Comparison of ENCODE assay signal across 29 cellular contexts in genomic region chr2:1882471-1882870, GRCh38.
"Had no signal": no experiment of that assay in that cellular context is flagged by ENCODE, and none has a peak within 500 bp of the region (broad histone marks: within the 10 kb centered on the region; RNA-seq: fewer than 3 reads in every experiment).

No MANE protein-coding gene starts in this region.

- H2AFZ ChIP-seq: parathyroid adenoma had no signal

- H3K4me3 ChIP-seq: left lung, lower lobe of right lung, right atrium auricular region, right lobe of liver, smooth muscle cell, tibial nerve, uterus had no signal

- H3K36me3 ChIP-seq: left lung, lower lobe of right lung, right atrium auricular region, right lobe of liver, tibial nerve, uterus had no signal

- H3K9me3 Mint-ChIP-seq: immature natural killer cell; mesothelial cell of epicardium; naive B cell; natural killer cell; nephron progenitor cell; stimulated activated naive CD8-positive, alpha-beta T cell treated with anti-CD3 and anti-CD28 coated beads, Interleukin-15, amount 100 ng/mL, for 72 hours; type B pancreatic cell had no signal

- H3K36me3 Mint-ChIP-seq: immature natural killer cell; mesothelial cell of epicardium; naive B cell; natural killer cell; stimulated activated memory B cell treated with anti-CD40 and anti-IgM and Interleukin-4, amounts not matched to agents 10 μg/mL and 1 μg/mL and 100 μg/mL, for 72 hours; type B pancreatic cell had no signal

- H3K27me3 ChIP-seq: right atrium auricular region, right lobe of liver, tibial nerve, uterus had no signal

- H3K4me1 Mint-ChIP-seq: immature natural killer cell; naive B cell; natural killer cell; stimulated activated memory B cell treated with anti-CD40 and anti-IgM and Interleukin-4, amounts not matched to agents 10 μg/mL and 1 μg/mL and 100 μg/mL, for 72 hours; stimulated activated naive CD8-positive, alpha-beta T cell treated with anti-CD3 and anti-CD28 coated beads, Interleukin-15, amount 100 ng/mL, for 72 hours had no signal

- H3K4me1 ChIP-seq: left lung, lower lobe of right lung, parathyroid adenoma, right atrium auricular region, right lobe of liver, uterus had no signal

- H3K4me3 Mint-ChIP-seq: immature natural killer cell; mesothelial cell of epicardium; naive B cell; natural killer cell; nephron progenitor cell; stimulated activated memory B cell treated with anti-CD40 and anti-IgM and Interleukin-4, amounts not matched to agents 10 μg/mL and 1 μg/mL and 100 μg/mL, for 72 hours; stimulated activated naive CD8-positive, alpha-beta T cell treated with anti-CD3 and anti-CD28 coated beads, Interleukin-15, amount 100 ng/mL, for 72 hours; type B pancreatic cell had no signal

- H3K79me2 ChIP-seq: parathyroid adenoma had no signal

- H3K4me2 ChIP-seq: smooth muscle cell had no signal

- FAIRE-seq: islet of Langerhans, kidney had no signal

- ATAC-seq: left colon; left lung; lower lobe of right lung; natural killer cell; right lobe of liver; stimulated activated memory B cell treated with anti-CD40 and anti-IgM and Interleukin-4, amounts not matched to agents 10 μg/mL and 1 μg/mL and 100 μg/mL, for 72 hours; stimulated activated naive CD8-positive, alpha-beta T cell treated with anti-CD3 and anti-CD28 coated beads, Interleukin-15, amount 100 ng/mL, for 72 hours had no signal

- H3K27me3 Mint-ChIP-seq: stimulated activated memory B cell treated with anti-CD40 and anti-IgM and Interleukin-4, amounts not matched to agents 10 μg/mL and 1 μg/mL and 100 μg/mL, for 72 hours had no signal

- DNase-seq: hypothalamus; immature natural killer cell; kidney; left colon; left lung; lower lobe of right lung; mammary epithelial cell; mesenchymal stem cell; naive B cell; natural killer cell; nephron progenitor cell; stimulated activated CD4-positive, alpha-beta T cell treated with anti-CD3 and anti-CD28 coated beads, Interleukin-1b, Interleukin-23, amount 100 ng/mL, for 48 hours; stimulated activated CD4-positive, alpha-beta T cell treated with anti-CD3 and anti-CD28 coated beads, Interleukin-2, amount 100 ng/mL, for 48 hours; stimulated activated CD4-positive, alpha-beta T cell treated with anti-CD3 and anti-CD28 coated beads, Interleukin-4, amount 100 ng/mL, for 4 hours; stimulated activated CD8-positive, alpha-beta memory T cell treated with anti-CD3 and anti-CD28 coated beads, Interleukin-4, amount 100 ng/mL, for 48 hours; stimulated activated naive CD4-positive, alpha-beta T cell treated with Interleukin-2 at 50 U/mL for 16 hours; stimulated activated naive CD8-positive, alpha-beta T cell treated with anti-CD3 and anti-CD28 coated beads, Interleukin-15, amount 100 ng/mL, for 72 hours; substantia nigra; uterus had no signal

- H3K9ac ChIP-seq: parathyroid adenoma had no signal

- H3K9me3 ChIP-seq: left lung, lower lobe of right lung, right atrium auricular region, right lobe of liver, tibial nerve, uterus had no signal

- H3K27ac Mint-ChIP-seq: immature natural killer cell; mesothelial cell of epicardium; naive B cell; natural killer cell; nephron progenitor cell; progenitor cell of endocrine pancreas; stimulated activated memory B cell treated with anti-CD40 and anti-IgM and Interleukin-4, amounts not matched to agents 10 μg/mL and 1 μg/mL and 100 μg/mL, for 72 hours; stimulated activated naive CD8-positive, alpha-beta T cell treated with anti-CD3 and anti-CD28 coated beads, Interleukin-15, amount 100 ng/mL, for 72 hours; type B pancreatic cell had no signal

- H3K27ac ChIP-seq: left lung, lower lobe of right lung, parathyroid adenoma, right atrium auricular region, right lobe of liver, tibial nerve, uterus had no signal
